ENCODE assay signal across 8 cellular contexts in the genomic region with DNA sequence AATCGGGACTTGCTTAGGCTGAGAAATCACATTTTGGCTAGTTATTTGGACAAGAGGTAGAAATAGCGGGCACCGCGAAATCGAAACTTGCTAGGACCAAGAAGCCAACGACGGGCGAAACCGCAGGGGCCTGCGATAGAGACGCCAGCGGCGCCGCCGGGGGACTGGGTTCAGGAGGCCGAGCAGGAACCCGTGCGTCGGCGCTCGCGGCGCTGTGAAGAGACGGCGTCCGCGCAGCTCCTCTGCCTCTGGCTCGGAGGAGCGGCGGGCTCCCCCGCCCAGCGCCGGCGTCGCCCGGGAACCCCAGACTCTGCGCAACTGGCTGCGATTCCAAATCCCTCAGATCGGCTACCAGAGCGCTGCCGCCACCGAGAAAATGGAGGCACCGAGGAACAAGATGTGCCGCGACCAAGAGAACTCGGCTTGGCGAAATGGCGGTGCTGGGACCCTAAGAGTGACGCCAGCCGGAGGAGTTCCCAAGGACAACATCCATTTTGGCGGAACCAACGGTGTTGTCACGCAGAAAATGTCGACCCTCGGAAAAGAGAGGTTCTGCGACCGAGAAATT. TPM values are rescaled to one million over a fixed set of nuclear protein-coding genes. Genes with fewer than 3 reads are reported as not detected.
DNase-seq lines count a peak whose midpoint lies in the region; ATAC-seq, FAIRE-seq and TF ChIP-seq lines count a peak whose summit lies in the region.

No MANE protein-coding gene starts in this region.

- DNase-seq in EL (peak; percentile 68), H54 (ENCODE audit: insufficient read length, low spot score) (no peak), NB4 (ENCODE audit: low read depth) (peak; percentile 92), GM12878 (ENCODE audit: low read depth, low spot score) (peak; percentile 30), gastrocnemius medialis (peak; percentile 49 to 68)
- peak; percentile 66 for DNase-seq in T-helper 2 cell treated with Interferon-gamma antibody and Interleukin-4, amounts not matched to agents 5 μg/mL and 100 μg/mL, for 36 hours (ENCODE audit: low spot score)

- peak overlapping the region; percentile 100 for H3K9ac ChIP-seq in GM12878 (ENCODE audit: control insufficient read depth, insufficient read depth, low read length)

- peaks cover 38% of the 10 kb centered on the region for H3K4me1 Mint-ChIP-seq in T-helper 2 cell treated with Interferon-gamma antibody and Interleukin-4, amounts not matched to agents 5 μg/mL and 100 μg/mL, for 36 hours (ENCODE audit: low read depth)

- H3K36me3 Mint-ChIP-seq in T-helper 2 cell treated with Interferon-gamma antibody and Interleukin-4, amounts not matched to agents 5 μg/mL and 100 μg/mL, for 36 hours (ENCODE audit: low read depth): peaks cover 36% of the 10 kb centered on the region

- no peaks in the 10 kb centered on the region for H3K27me3 ChIP-seq in GM12878 (replicated peaks in 1 of 2; ENCODE audit: control insufficient read depth in 2 of 2, insufficient read depth in 2 of 2, low read length in 1 of 2)
- no peaks in the 10 kb centered on the region for H3K27me3 ChIP-seq in gastrocnemius medialis

- BruUV-seq in GM12878 (replicated peaks; lab: Mats Ljungman, UMichigan): no TSS peak

- in situ Hi-C loops in GM12878 (cut with MboI): no loop called here
- in situ Hi-C loops in gastrocnemius medialis (cut with MboI; ENCODE audit: low sequenced_read_pairs in 4 of 4): loop anchor here in 2 of 4 donors (5.0 kb wide), 2 partner anchors 41 to 59 kb away; no protein-coding TSS in a partner anchor

- WGBS in GM12878 (ENCODE audit: insufficient coverage, insufficient replicate concordance, low lambda C conversion rate, missing lambda C conversion rate): 1% methylated on average over 56 of the region's 57 CpGs

- H3K9me3 ChIP-seq in GM12878 (replicated peaks; ENCODE audit: control insufficient read depth, insufficient read depth, low read length): no peaks in the 10 kb centered on the region
- no peaks in the 10 kb centered on the region for H3K9me3 ChIP-seq in gastrocnemius medialis

- H2AFZ ChIP-seq in GM12878 (ENCODE audit: control insufficient read depth, low read depth, low read length): peak overlapping the region; percentile 94

- TF ChIP-seq EP300 in GM12878 (IDR thresholded peaks at IDR 0.05; ENCODE audit: borderline replicate concordance in 1 of 2, control insufficient read depth in 1 of 2, low read depth in 2 of 2, low read length in 2 of 2): no peak

- peak; percentile 34; the same call in 1 of the 2 replicates for TF ChIP-seq POLR2A in H54 (IDR thresholded peaks at IDR 0.05; ENCODE audit: low read depth, low read length)
- TF ChIP-seq POLR2A in NB4 (IDR thresholded peaks at IDR 0.05; ENCODE audit: extremely low read depth, insufficient read length): no peak
- TF ChIP-seq POLR2A in GM12878 (IDR thresholded peaks at IDR 0.05; ENCODE audit: low read depth, low read length): peak; percentile 73
- peak in 1 of 2 donors; percentile 39 for TF ChIP-seq POLR2A in gastrocnemius medialis (IDR thresholded peaks at IDR 0.05)

- FAIRE-seq in H54 (lab: Jason Lieb, UNC) (no peak), GM12878 (lab: Jason Lieb, UNC) (no peak)

- RAD21 ChIA-PET in GM12878 (lab: Charles Lee; ENCODE audit: unreplicated experiment): interaction anchor here (1.2 to 3.3 kb wide), 3 partner anchors 25 to 417 kb away, joined by 3 to 11 read pairs (median 9); a partner anchor contains a TSS

- H3K27ac Mint-ChIP-seq in T-helper 2 cell treated with Interferon-gamma antibody and Interleukin-4, amounts not matched to agents 5 μg/mL and 100 μg/mL, for 36 hours: peak overlapping the region; percentile 100

- peaks cover 2% of the 10 kb centered on the region for H3K27me3 Mint-ChIP-seq in T-helper 2 cell treated with Interferon-gamma antibody and Interleukin-4, amounts not matched to agents 5 μg/mL and 100 μg/mL, for 36 hours (ENCODE audit: low read depth)

- TF ChIP-seq RAD21 in GM12878 (IDR thresholded peaks at IDR 0.05; ENCODE audit: insufficient read depth, low read depth, low read length): no peak

- H3K4me3 Mint-ChIP-seq in T-helper 2 cell treated with Interferon-gamma antibody and Interleukin-4, amounts not matched to agents 5 μg/mL and 100 μg/mL, for 36 hours: peak overlapping the region; percentile 98

- ATAC-seq in GM12878 (peak; percentile 58), gastrocnemius medialis (peak; percentile 27 to 34), GM18861 (IDR thresholded peaks at IDR 0.05; ENCODE audit: unreplicated experiment) (no peak)

- H3K4me2 ChIP-seq in GM12878 (ENCODE audit: control insufficient read depth, insufficient read depth): peak overlapping the region; percentile 96

- H3K9me3 Mint-ChIP-seq in T-helper 2 cell treated with Interferon-gamma antibody and Interleukin-4, amounts not matched to agents 5 μg/mL and 100 μg/mL, for 36 hours: no peaks in the 10 kb centered on the region

- CTCF ChIA-PET in GM12878 (lab: Yijun Ruan, JAX): interaction anchor here (0.7 to 2.9 kb wide), 5 partner anchors 24 to 154 kb away, joined by 3 to 25 read pairs (median 3); no protein-coding TSS in a partner anchor

- H3K4me1 ChIP-seq in GM12878 (ENCODE audit: control insufficient read depth, insufficient read depth, low read length) (peaks cover 10% of the 10 kb centered on the region), gastrocnemius medialis (peaks cover 31 to 33% of the 10 kb centered on the region in 2 donors)

- TF ChIP-seq CTCF in NB4 (IDR thresholded peaks at IDR 0.05; ENCODE audit: low read depth, low read length) (no peak), GM12878 (IDR thresholded peaks at IDR 0.05 in 2 of 3, conservative IDR thresholded peaks at IDR 0.05 in 1 of 3; ENCODE audit: control insufficient read depth in 2 of 3, extremely low read depth in 1 of 3, insufficient read depth in 1 of 3, low read depth in 3 of 3, low read length in 3 of 3) (no peak), gastrocnemius medialis (IDR thresholded peaks at IDR 0.05 in 4 of 5, conservative IDR thresholded peaks at IDR 0.05 in 1 of 5) (no peak)

- H4K20me1 ChIP-seq in GM12878 (ENCODE audit: control insufficient read depth, insufficient read depth): no peaks in the 10 kb centered on the region

- POLR2A ChIA-PET in GM12878 (lab: Charles Lee): interaction anchor here (0.6 to 2.0 kb wide), 5 partner anchors 24 to 250 kb away, joined by 3 to 9 read pairs (median 5); a partner anchor contains a TSS

- intact Hi-C loops in GM12878 (cut with micrococcal nuclease; ENCODE audit: unreplicated experiment) (loop anchor here (2.0 to 5.0 kb wide), 2 partner anchors 246 to 416 kb away; a partner anchor contains a TSS), gastrocnemius medialis (cut with DNase I; ENCODE audit: low total_unique reads) (loop anchor here (1.0 to 10.0 kb wide), 4 partner anchors 73 to 1162 kb away; a partner anchor contains a TSS)

- SMC1A ChIA-PET in GM12878 (lab: Charles Lee; ENCODE audit: uncharacterized antibody, unreplicated experiment): interaction anchor here (1.0 to 1.6 kb wide), 2 partner anchors 59 to 73 kb away, joined by 3 to 4 read pairs; no protein-coding TSS in a partner anchor

- peaks cover 37% of the 10 kb centered on the region for H3K79me2 ChIP-seq in GM12878 (ENCODE audit: control insufficient read depth, insufficient read depth, low read length)

- H3K4me3 ChIP-seq in NB4 (ENCODE audit: low read depth, low read length) (peak overlapping the region; percentile 84), GM12878 (peak overlapping the region; percentile 91), iPS-11a (ENCODE audit: low read depth, low read length) (peak overlapping the region; percentile 66), gastrocnemius medialis (peak overlapping the region; percentile 84 to 93 (median 87))

- H3K27ac ChIP-seq in GM12878 (ENCODE audit: control insufficient read depth, insufficient read depth) (peak overlapping the region; percentile 100), gastrocnemius medialis (peak overlapping the region; percentile 91 to 98 (median 94))

- peaks cover 3% of the 10 kb centered on the region in 2 experiments; a peak in 2 of 4 replicates for H3K36me3 ChIP-seq in GM12878 (ENCODE audit: control insufficient read depth in 2 of 2, insufficient read depth in 2 of 2, low read length in 1 of 2)
- H3K36me3 ChIP-seq in gastrocnemius medialis: peaks cover 0 to 12% of the 10 kb centered on the region in 2 donors

RNA-seq across cellular contexts. Expression of a gene that starts 26.2 kb away (rescaled TPM):
- total RNA-seq in GM12878 (2013; cell fraction: nucleolus; rRNA removed): 5.8 and 9.3 TPM in 2 replicates
- total RNA-seq in GM12878 (2014; rRNA removed): 4.3 and 4.7 TPM in 2 replicates
- total RNA-seq in GM12878 (2014; rRNA removed; fragmentation: Illumina TruSeq; extraction: Trizol): 4.2 and 5.1 TPM in 2 replicates
- 4.4 and 5.2 TPM in 2 replicates for total RNA-seq in GM12878 (2021)
- 1.4 TPM for polyA plus RNA-seq in GM12878 (2011; ENCODE audit: low read depth)
- polyA plus RNA-seq in GM12878 (2011; rRNA removed): 1.8 and 2.3 TPM in 2 replicates
- 1.6 and 2.1 TPM in 2 replicates for polyA plus RNA-seq in GM12878 (2011; cell fraction: cytosol; rRNA removed)
- polyA plus RNA-seq in GM12878 (2011; cell fraction: nucleus; rRNA removed): 4.3 and 4.7 TPM in 2 replicates
- 2.2 and 2.4 TPM in 2 replicates for polyA plus RNA-seq in GM12878 (2012)
- polyA plus RNA-seq in GM12878 (2014; fragmentation: Illumina TruSeq; extraction: Trizol): 3.6 and 3.7 TPM in 2 replicates
- polyA plus RNA-seq in GM12878 (2014; fragmentation: Nextera tagmentation; extraction: Ambion mirVana): 1 to 10 TPM; 3.2 to 4.5 TPM
- 6.8 and 7.8 TPM in 2 replicates for polyA plus RNA-seq in GM12878 (2014; rRNA removed)
- polyA plus RNA-seq in GM12878 (2016; fragmentation: Nextera tagmentation; extraction: Ambion mirVana): 1 to 10 TPM; 6.4 to 6.7 TPM
- polyA minus RNA-seq in GM12878 (2011; rRNA and poly(A)+ RNA removed): 3.0 and 4.7 TPM in 2 replicates
- polyA minus RNA-seq in GM12878 (2011; cell fraction: cytosol; rRNA and poly(A)+ RNA removed): 0.62 TPM in 1 of 2 replicates, not detected in the other
- 7.4 and 18.5 TPM in 2 replicates for polyA minus RNA-seq in GM12878 (2011; cell fraction: nucleus; rRNA and poly(A)+ RNA removed)
- 1 to 10 TPM; 1.1 to 3.3 (median 1.4) TPM for total RNA-seq in gastrocnemius medialis

RNA-seq across cellular contexts. Expression of a gene that starts 54.4 kb away (rescaled TPM):
- 107 and 112 TPM in 2 replicates for total RNA-seq in GM12878 (2013; cell fraction: nucleolus; rRNA removed)
- total RNA-seq in GM12878 (2014; rRNA removed) (28.0 and 32.5 TPM in 2 replicates), GM12878 (2014; rRNA removed; fragmentation: Illumina TruSeq; extraction: Trizol) (52.6 and 53.0 TPM in 2 replicates), GM12878 (2021) (28.5 and 31.6 TPM in 2 replicates), gastrocnemius medialis (10 to 100 TPM; 16.4 to 44.6 (median 18.7) TPM)
- polyA plus RNA-seq in GM12878 (2011; ENCODE audit: low read depth): 13.9 TPM
- polyA plus RNA-seq in GM12878 (2011; rRNA removed) (47.9 and 67.2 TPM in 2 replicates), GM12878 (2014; fragmentation: Illumina TruSeq; extraction: Trizol) (49.1 and 76.0 TPM in 2 replicates), GM12878 (2014; fragmentation: Nextera tagmentation; extraction: Ambion mirVana) (10 to 100 TPM; 16.4 to 23.3 TPM), GM12878 (2014; rRNA removed) (23.2 and 27.9 TPM in 2 replicates), GM12878 (2016; fragmentation: Nextera tagmentation; extraction: Ambion mirVana) (10 to 100 TPM; 24.9 to 28.5 TPM)
- 20.0 and 21.2 TPM in 2 replicates for polyA plus RNA-seq in GM12878 (2011; cell fraction: cytosol; rRNA removed)
- 36.3 and 39.3 TPM in 2 replicates for polyA plus RNA-seq in GM12878 (2011; cell fraction: nucleus; rRNA removed)
- polyA plus RNA-seq in GM12878 (2012): 17.6 and 20.0 TPM in 2 replicates
- 35.7 and 57.9 TPM in 2 replicates for polyA minus RNA-seq in GM12878 (2011; rRNA and poly(A)+ RNA removed)
- polyA minus RNA-seq in GM12878 (2011; cell fraction: cytosol; rRNA and poly(A)+ RNA removed): 17.0 and 20.3 TPM in 2 replicates
- 29.6 and 53.0 TPM in 2 replicates for polyA minus RNA-seq in GM12878 (2011; cell fraction: nucleus; rRNA and poly(A)+ RNA removed)
